ENCODE assay signal across 3 cellular contexts in the genomic region with DNA sequence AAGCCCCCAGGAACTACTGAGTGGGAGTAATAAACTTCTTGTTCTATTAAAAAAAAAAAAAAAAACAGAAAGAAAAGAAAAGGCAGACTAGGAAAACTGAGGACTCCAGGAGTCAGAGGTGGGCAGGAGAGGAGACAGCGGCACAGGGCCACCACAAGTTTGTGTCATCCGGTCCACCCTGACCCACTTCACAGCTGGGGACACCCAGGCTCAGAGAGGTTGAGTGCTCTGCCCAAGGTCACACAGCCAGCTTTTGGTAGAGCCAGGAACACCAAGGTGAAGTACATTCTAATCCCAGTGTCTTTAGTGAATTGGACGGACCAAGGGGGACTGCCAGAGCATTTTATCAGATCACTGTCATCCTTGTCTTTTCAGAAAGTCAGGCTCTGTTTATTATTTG.
A peak's percentile ranks its signal among the peaks of the same experiment; 100 is the strongest.
TF ChIP-seq lines count a peak whose summit lies in the region.

No MANE protein-coding gene starts in this region.

TF ChIP-seq in HepG2, 621 proteins besides CTCF, POLR2A, EP300 and RAD21:
- TF ChIP-seq ZNF468 (CRISPR knock-in tag; IDR thresholded peaks at IDR 0.05) (no peak), ZNF768 (CRISPR knock-in tag; IDR thresholded peaks at IDR 0.05) (peak; percentile 95)

TF ChIP-seq in A549, 52 proteins besides CTCF, POLR2A, EP300 and RAD21:
- TF ChIP-seq RCOR1 (IDR thresholded peaks at IDR 0.05; ENCODE audit: low read depth, low read length) (no peak), ZFP36 (IDR thresholded peaks at IDR 0.05; ENCODE audit: borderline replicate concordance, partially characterized antibody) (peak; percentile 34)

TF ChIP-seq in K562, 482 proteins besides CTCF, POLR2A, EP300 and RAD21:
- TF ChIP-seq BCOR (IDR thresholded peaks at IDR 0.05) (peak; percentile 26; the same call in 1 of the 2 replicates), ZFP36 (IDR thresholded peaks at IDR 0.05; ENCODE audit: low read depth, low read length, partially characterized antibody) (peak; percentile 82), ZBTB17 (CRISPR knock-in tag; IDR thresholded peaks at IDR 0.05) (no peak), NELFE (IDR thresholded peaks at IDR 0.05; ENCODE audit: insufficient read depth, insufficient read length) (no peak), HLTF (IDR thresholded peaks at IDR 0.05) (no peak), KDM5B (IDR thresholded peaks at IDR 0.05; ENCODE audit: insufficient replicate concordance, low read depth, low read length) (no peak), WHSC1 (IDR thresholded peaks at IDR 0.05; ENCODE audit: low read length) (no peak), RBM25 (IDR thresholded peaks at IDR 0.05; ENCODE audit: low read depth, low read length, severe bottlenecking) (peak; percentile 85), LCOR (CRISPR knock-in tag; IDR thresholded peaks at IDR 0.05) (no peak), SAFB2 (IDR thresholded peaks at IDR 0.05; ENCODE audit: borderline replicate concordance, low read depth, low read length, severe bottlenecking) (no peak), TAF1 (IDR thresholded peaks at IDR 0.05; ENCODE audit: control insufficient read depth, extremely low read depth, insufficient read depth, low read length, severe bottlenecking) (no peak), ZNF561 (CRISPR knock-in tag; conservative IDR thresholded peaks at IDR 0.05) (no peak), BCL6 (CRISPR knock-in tag; IDR thresholded peaks at IDR 0.05) (no peak), MTA1 (IDR thresholded peaks at IDR 0.05; ENCODE audit: borderline replicate concordance) (no peak), PTRF (tag; IDR thresholded peaks at IDR 0.05) (no peak), ZNF347 (CRISPR knock-in tag; IDR thresholded peaks at IDR 0.05; ENCODE audit: low read depth) (no peak), KLF10 (CRISPR knock-in tag; IDR thresholded peaks at IDR 0.05) (no peak), ZBTB1 (CRISPR knock-in tag; IDR thresholded peaks at IDR 0.05; ENCODE audit: borderline replicate concordance, low read depth) (no peak), ZNF668 (CRISPR knock-in tag; IDR thresholded peaks at IDR 0.05) (no peak), SMARCB1 (IDR thresholded peaks at IDR 0.05; ENCODE audit: insufficient read length, low read depth) (no peak)
- TF ChIP-seq, protein P1, sequence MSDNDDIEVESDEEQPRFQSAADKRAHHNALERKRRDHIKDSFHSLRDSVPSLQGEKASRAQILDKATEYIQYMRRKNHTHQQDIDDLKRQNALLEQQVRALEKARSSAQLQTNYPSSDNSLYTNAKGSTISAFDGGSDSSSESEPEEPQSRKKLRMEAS (CRISPR knock-in tag; IDR thresholded peaks at IDR 0.05), result no peak
- TF ChIP-seq, protein P2, sequence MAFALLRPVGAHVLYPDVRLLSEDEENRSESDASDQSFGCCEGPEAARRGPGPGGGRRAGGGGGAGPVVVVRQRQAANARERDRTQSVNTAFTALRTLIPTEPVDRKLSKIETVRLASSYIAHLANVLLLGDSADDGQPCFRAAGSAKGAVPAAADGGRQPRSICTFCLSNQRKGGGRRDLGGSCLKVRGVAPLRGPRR (CRISPR knock-in tag; IDR thresholded peaks at IDR 0.05), result no peak
- TF ChIP-seq, protein P3, sequence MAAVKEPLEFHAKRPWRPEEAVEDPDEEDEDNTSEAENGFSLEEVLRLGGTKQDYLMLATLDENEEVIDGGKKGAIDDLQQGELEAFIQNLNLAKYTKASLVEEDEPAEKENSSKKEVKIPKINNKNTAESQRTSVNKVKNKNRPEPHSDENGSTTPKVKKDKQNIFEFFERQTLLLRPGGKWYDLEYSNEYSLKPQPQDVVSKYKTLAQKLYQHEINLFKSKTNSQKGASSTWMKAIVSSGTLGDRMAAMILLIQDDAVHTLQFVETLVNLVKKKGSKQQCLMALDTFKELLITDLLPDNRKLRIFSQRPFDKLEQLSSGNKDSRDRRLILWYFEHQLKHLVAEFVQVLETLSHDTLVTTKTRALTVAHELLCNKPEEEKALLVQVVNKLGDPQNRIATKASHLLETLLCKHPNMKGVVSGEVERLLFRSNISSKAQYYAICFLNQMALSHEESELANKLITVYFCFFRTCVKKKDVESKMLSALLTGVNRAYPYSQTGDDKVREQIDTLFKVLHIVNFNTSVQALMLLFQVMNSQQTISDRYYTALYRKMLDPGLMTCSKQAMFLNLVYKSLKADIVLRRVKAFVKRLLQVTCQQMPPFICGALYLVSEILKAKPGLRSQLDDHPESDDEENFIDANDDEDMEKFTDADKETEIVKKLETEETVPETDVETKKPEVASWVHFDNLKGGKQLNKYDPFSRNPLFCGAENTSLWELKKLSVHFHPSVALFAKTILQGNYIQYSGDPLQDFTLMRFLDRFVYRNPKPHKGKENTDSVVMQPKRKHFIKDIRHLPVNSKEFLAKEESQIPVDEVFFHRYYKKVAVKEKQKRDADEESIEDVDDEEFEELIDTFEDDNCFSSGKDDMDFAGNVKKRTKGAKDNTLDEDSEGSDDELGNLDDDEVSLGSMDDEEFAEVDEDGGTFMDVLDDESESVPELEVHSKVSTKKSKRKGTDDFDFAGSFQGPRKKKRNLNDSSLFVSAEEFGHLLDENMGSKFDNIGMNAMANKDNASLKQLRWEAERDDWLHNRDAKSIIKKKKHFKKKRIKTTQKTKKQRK (IDR thresholded peaks at IDR 0.05; ENCODE audit: borderline replicate concordance, low read depth, low read length), result no peak
- TF ChIP-seq, protein P4, sequence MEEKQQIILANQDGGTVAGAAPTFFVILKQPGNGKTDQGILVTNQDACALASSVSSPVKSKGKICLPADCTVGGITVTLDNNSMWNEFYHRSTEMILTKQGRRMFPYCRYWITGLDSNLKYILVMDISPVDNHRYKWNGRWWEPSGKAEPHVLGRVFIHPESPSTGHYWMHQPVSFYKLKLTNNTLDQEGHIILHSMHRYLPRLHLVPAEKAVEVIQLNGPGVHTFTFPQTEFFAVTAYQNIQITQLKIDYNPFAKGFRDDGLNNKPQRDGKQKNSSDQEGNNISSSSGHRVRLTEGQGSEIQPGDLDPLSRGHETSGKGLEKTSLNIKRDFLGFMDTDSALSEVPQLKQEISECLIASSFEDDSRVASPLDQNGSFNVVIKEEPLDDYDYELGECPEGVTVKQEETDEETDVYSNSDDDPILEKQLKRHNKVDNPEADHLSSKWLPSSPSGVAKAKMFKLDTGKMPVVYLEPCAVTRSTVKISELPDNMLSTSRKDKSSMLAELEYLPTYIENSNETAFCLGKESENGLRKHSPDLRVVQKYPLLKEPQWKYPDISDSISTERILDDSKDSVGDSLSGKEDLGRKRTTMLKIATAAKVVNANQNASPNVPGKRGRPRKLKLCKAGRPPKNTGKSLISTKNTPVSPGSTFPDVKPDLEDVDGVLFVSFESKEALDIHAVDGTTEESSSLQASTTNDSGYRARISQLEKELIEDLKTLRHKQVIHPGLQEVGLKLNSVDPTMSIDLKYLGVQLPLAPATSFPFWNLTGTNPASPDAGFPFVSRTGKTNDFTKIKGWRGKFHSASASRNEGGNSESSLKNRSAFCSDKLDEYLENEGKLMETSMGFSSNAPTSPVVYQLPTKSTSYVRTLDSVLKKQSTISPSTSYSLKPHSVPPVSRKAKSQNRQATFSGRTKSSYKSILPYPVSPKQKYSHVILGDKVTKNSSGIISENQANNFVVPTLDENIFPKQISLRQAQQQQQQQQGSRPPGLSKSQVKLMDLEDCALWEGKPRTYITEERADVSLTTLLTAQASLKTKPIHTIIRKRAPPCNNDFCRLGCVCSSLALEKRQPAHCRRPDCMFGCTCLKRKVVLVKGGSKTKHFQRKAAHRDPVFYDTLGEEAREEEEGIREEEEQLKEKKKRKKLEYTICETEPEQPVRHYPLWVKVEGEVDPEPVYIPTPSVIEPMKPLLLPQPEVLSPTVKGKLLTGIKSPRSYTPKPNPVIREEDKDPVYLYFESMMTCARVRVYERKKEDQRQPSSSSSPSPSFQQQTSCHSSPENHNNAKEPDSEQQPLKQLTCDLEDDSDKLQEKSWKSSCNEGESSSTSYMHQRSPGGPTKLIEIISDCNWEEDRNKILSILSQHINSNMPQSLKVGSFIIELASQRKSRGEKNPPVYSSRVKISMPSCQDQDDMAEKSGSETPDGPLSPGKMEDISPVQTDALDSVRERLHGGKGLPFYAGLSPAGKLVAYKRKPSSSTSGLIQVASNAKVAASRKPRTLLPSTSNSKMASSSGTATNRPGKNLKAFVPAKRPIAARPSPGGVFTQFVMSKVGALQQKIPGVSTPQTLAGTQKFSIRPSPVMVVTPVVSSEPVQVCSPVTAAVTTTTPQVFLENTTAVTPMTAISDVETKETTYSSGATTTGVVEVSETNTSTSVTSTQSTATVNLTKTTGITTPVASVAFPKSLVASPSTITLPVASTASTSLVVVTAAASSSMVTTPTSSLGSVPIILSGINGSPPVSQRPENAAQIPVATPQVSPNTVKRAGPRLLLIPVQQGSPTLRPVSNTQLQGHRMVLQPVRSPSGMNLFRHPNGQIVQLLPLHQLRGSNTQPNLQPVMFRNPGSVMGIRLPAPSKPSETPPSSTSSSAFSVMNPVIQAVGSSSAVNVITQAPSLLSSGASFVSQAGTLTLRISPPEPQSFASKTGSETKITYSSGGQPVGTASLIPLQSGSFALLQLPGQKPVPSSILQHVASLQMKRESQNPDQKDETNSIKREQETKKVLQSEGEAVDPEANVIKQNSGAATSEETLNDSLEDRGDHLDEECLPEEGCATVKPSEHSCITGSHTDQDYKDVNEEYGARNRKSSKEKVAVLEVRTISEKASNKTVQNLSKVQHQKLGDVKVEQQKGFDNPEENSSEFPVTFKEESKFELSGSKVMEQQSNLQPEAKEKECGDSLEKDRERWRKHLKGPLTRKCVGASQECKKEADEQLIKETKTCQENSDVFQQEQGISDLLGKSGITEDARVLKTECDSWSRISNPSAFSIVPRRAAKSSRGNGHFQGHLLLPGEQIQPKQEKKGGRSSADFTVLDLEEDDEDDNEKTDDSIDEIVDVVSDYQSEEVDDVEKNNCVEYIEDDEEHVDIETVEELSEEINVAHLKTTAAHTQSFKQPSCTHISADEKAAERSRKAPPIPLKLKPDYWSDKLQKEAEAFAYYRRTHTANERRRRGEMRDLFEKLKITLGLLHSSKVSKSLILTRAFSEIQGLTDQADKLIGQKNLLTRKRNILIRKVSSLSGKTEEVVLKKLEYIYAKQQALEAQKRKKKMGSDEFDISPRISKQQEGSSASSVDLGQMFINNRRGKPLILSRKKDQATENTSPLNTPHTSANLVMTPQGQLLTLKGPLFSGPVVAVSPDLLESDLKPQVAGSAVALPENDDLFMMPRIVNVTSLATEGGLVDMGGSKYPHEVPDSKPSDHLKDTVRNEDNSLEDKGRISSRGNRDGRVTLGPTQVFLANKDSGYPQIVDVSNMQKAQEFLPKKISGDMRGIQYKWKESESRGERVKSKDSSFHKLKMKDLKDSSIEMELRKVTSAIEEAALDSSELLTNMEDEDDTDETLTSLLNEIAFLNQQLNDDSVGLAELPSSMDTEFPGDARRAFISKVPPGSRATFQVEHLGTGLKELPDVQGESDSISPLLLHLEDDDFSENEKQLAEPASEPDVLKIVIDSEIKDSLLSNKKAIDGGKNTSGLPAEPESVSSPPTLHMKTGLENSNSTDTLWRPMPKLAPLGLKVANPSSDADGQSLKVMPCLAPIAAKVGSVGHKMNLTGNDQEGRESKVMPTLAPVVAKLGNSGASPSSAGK (IDR thresholded peaks at IDR 0.05), result no peak
